In the genomic region with DNA sequence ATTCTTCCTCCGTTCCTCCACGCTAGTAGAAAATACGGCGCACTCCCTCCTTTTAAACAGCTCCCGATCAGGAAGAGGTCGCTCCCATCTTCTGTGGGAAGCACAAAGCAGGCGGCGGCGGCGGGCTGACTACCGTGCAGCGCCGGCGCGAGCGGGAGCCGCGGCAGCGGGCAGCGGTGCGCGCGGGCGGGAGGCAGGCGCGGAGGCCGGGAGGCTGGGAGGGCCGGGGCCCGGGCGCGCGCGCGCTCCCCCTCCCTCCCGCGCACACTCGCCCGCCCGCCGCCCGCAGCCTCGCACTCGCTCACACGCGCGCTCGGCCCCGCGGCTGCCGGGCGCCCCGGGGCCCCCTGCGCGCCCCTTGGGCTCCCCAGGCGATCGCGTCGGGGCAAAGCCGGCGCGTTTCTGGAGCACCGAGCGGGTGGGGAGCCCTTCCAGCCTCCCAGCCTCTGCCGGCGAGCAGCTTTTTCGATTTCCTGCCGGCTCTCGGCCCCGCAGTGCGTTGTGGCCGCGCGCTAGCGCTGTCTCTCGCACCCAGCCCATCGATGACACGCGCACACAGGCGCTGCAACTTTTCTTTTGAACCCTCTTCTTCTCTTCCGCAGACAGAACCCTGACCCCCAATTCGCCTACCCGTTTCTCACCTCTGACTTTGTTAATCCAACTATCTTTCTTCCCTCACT, we compare ENCODE assay signal across 8 cellular contexts. TPM values are rescaled to one million over a fixed set of nuclear protein-coding genes. Genes with fewer than 3 reads are reported as not detected.
DNase-seq lines count a peak whose midpoint lies in the region; ATAC-seq and TF ChIP-seq lines count a peak whose summit lies in the region.

Gene SLC8A1, minus strand, starts transcription at position 165 of the 680 bp plus-strand sequence.

- no peaks in the 10 kb centered on the region for H3K9me2 ChIP-seq in neural cell (ENCODE audit: insufficient read depth, low read length)

- peak within 1 kb of the TSS; percentile 87 for H3K9ac ChIP-seq in neural cell (ENCODE audit: low read length)

- no peaks in the 10 kb centered on the region for H3K27me3 ChIP-seq in neural cell (ENCODE audit: insufficient read depth, low read depth, low read length)

- H3K79me2 ChIP-seq in neural cell (replicated peaks; ENCODE audit: insufficient read depth, low read length) = peaks cover 34% of the 10 kb centered on the region

- peak; percentile 58 for ATAC-seq in HG03354 (IDR thresholded peaks at IDR 0.05; ENCODE audit: poor library complexity, severe bottlenecking, unreplicated experiment)
- ATAC-seq in GM18907 (IDR thresholded peaks at IDR 0.05; ENCODE audit: unreplicated experiment) = no peak

- TF ChIP-seq CTCF in fibroblast of villous mesenchyme (IDR thresholded peaks at IDR 0.05; ENCODE audit: insufficient read depth, low read depth, low read length) (no peak), neural cell (IDR thresholded peaks at IDR 0.05; ENCODE audit: poor library complexity, severe bottlenecking) (peak; percentile 15)

- peak within 1 kb of the TSS; percentile 88 for H3K27ac ChIP-seq in neural cell (ENCODE audit: low read length)

- H3K4me2 ChIP-seq in neural cell (ENCODE audit: low read length) = peak within 1 kb of the TSS; percentile 50

- DNase-seq in GM03348 (ENCODE audit: low spot score) (peak; percentile 88), UCSD-AML1 (lab: John Stamatoyannopoulos, UW; ENCODE audit: unreplicated experiment) (peak; percentile 24), fibroblast of villous mesenchyme (ENCODE audit: low read depth) (peak; percentile 30), epidermal melanocyte (ENCODE audit: insufficient read length, low spot score) (no peak), H4 (ENCODE audit: low spot score) (no peak)

- no peaks in the 10 kb centered on the region for H4K20me1 ChIP-seq in neural cell (ENCODE audit: insufficient read depth)

- H3K4me3 ChIP-seq in fibroblast of villous mesenchyme (ENCODE audit: low read depth, low read length) = peak within 1 kb of the TSS; percentile 70
- peak within 1 kb of the TSS; percentile 93 for H3K4me3 ChIP-seq in neural cell (ENCODE audit: low read length)

- H3K36me3 ChIP-seq in neural cell (ENCODE audit: insufficient read depth, low read length) = peaks cover 3% of the 10 kb centered on the region

- TF ChIP-seq EP300 in neural cell (conservative IDR thresholded peaks at IDR 0.05; ENCODE audit: poor library complexity, severe bottlenecking) = peak; percentile 4

- H3F3A ChIP-seq in neural cell (ENCODE audit: insufficient read depth, low read length, poor library complexity, severe bottlenecking) = peaks cover 11% of the 10 kb centered on the region

- no peak for TF ChIP-seq RAD21 in neural cell (conservative IDR thresholded peaks at IDR 0.05)

- no peaks in the 10 kb centered on the region for H3K9me3 ChIP-seq in neural cell (ENCODE audit: low read length)

- H2AFZ ChIP-seq in neural cell (ENCODE audit: low read depth, low read length) = peak within 1 kb of the TSS; percentile 53

TF ChIP-seq in neural cell, 6 proteins besides CTCF, POLR2A, EP300 and RAD21:
- TF ChIP-seq EZH2 (IDR thresholded peaks at IDR 0.05; ENCODE audit: borderline replicate concordance, insufficient read depth, low read length, poor library complexity, severe bottlenecking) (no peak), POLR2AphosphoS5 (IDR thresholded peaks at IDR 0.05) (peak; percentile 35), TAF1 (IDR thresholded peaks at IDR 0.05; ENCODE audit: low read depth) (no peak), REST (IDR thresholded peaks at IDR 0.05; ENCODE audit: borderline replicate concordance) (peak; percentile 11), SMC3 (conservative IDR thresholded peaks at IDR 0.05; ENCODE audit: poor library complexity) (no peak), MXI1 (conservative IDR thresholded peaks at IDR 0.05; ENCODE audit: poor library complexity, severe bottlenecking) (peak; percentile 36)
TF ChIP-seq in neural cell: peak in this region for 3.

RNA-seq across cellular contexts. Expression of gene SLC8A1, which starts in this region (rescaled TPM):
- 59.6 and 98.9 TPM in 2 replicates for total RNA-seq in fibroblast of villous mesenchyme
- polyA plus RNA-seq in neural cell = 17.3 and 18.7 TPM in 2 replicates
- 156 and 202 TPM in 2 replicates for polyA minus RNA-seq in neural cell
- total RNA-seq in H4 (2014; rRNA removed; shearing (Covaris generic)) = not detected in 2 replicates

Comparison
In these comparisons a context has a peak if more than half of its experiments do, and no peak if none do; other contexts are left out.
1. RNA of gene SLC8A1 (total RNA-seq): 59.6 to 98.9 TPM in fibroblast of villous mesenchyme; not detected in H4; every median in the first group is over 10 times any median in the second.
2. DNase-seq: peak in GM03348 (single experiment), UCSD-AML1 (single experiment) and fibroblast of villous mesenchyme (single experiment); none in epidermal melanocyte (single experiment) and H4 (single experiment).